Comparison of ENCODE assay signal across 1 cellular context in the genomic region with DNA sequence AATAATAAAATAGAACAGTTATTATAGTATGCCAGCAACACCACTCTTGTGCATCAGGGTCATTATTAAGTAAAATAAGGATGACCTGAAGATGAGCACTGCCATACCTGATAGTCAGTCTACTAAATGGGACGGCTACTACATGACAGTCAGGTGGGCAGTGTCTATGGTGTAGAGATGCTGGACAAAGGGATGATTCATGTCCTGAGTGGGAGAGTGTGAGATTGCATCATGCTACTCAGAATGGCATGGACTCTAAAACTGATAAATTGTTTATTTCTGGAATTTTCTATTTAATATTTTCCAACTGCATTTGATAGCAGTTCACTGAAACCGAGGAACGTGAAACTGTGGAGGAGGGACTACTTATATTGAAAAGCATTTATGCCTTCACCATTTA.
TF ChIP-seq lines count a peak whose summit lies in the region.

No MANE protein-coding gene starts in this region.

TF ChIP-seq in K562, 482 proteins besides CTCF, POLR2A, EP300 and RAD21 (continued from another document and continues in another):
- TF ChIP-seq, protein P1, sequence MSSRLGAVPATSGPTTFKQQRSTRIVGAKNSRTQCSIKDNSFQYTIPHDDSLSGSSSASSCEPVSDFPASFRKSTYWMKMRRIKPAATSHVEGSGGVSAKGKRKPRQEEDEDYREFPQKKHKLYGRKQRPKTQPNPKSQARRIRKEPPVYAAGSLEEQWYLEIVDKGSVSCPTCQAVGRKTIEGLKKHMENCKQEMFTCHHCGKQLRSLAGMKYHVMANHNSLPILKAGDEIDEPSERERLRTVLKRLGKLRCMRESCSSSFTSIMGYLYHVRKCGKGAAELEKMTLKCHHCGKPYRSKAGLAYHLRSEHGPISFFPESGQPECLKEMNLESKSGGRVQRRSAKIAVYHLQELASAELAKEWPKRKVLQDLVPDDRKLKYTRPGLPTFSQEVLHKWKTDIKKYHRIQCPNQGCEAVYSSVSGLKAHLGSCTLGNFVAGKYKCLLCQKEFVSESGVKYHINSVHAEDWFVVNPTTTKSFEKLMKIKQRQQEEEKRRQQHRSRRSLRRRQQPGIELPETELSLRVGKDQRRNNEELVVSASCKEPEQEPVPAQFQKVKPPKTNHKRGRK (tag; IDR thresholded peaks at IDR 0.05), result no peak
- no peak for TF ChIP-seq MYNN (IDR thresholded peaks at IDR 0.05)
- no peak for TF ChIP-seq MYNN (CRISPR knock-in tag; IDR thresholded peaks at IDR 0.05)
- TF ChIP-seq ZNF134 (CRISPR knock-in tag; conservative IDR thresholded peaks at IDR 0.05), result 0 out of 2 replicates have a peak, but pooled peaks have one; percentile 13
- no peak for TF ChIP-seq STAT5A (IDR thresholded peaks at IDR 0.05; ENCODE audit: borderline replicate concordance, low read length)
- no peak for TF ChIP-seq ESRRB (CRISPR knock-in tag; IDR thresholded peaks at IDR 0.05; ENCODE audit: borderline replicate concordance)
- TF ChIP-seq NFYB (IDR thresholded peaks at IDR 0.05; ENCODE audit: extremely low read depth, insufficient read length), result no peak
- TF ChIP-seq, protein P2, sequence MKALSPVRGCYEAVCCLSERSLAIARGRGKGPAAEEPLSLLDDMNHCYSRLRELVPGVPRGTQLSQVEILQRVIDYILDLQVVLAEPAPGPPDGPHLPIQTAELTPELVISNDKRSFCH (CRISPR knock-in tag; IDR thresholded peaks at IDR 0.05), result no peak
- TF ChIP-seq, protein P2 (tag; IDR thresholded peaks at IDR 0.05), result no peak
- TF ChIP-seq HSF4 (CRISPR knock-in tag; IDR thresholded peaks at IDR 0.05; ENCODE audit: borderline replicate concordance), result no peak
- no peak for TF ChIP-seq BRD4 (IDR thresholded peaks at IDR 0.05)
- no peak for TF ChIP-seq ZNF175 (CRISPR knock-in tag; IDR thresholded peaks at IDR 0.05; ENCODE audit: low read depth)
- TF ChIP-seq, protein P3, sequence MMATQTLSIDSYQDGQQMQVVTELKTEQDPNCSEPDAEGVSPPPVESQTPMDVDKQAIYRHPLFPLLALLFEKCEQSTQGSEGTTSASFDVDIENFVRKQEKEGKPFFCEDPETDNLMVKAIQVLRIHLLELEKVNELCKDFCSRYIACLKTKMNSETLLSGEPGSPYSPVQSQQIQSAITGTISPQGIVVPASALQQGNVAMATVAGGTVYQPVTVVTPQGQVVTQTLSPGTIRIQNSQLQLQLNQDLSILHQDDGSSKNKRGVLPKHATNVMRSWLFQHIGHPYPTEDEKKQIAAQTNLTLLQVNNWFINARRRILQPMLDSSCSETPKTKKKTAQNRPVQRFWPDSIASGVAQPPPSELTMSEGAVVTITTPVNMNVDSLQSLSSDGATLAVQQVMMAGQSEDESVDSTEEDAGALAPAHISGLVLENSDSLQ (IDR thresholded peaks at IDR 0.05), result peak; percentile 85
- TF ChIP-seq, protein P4, sequence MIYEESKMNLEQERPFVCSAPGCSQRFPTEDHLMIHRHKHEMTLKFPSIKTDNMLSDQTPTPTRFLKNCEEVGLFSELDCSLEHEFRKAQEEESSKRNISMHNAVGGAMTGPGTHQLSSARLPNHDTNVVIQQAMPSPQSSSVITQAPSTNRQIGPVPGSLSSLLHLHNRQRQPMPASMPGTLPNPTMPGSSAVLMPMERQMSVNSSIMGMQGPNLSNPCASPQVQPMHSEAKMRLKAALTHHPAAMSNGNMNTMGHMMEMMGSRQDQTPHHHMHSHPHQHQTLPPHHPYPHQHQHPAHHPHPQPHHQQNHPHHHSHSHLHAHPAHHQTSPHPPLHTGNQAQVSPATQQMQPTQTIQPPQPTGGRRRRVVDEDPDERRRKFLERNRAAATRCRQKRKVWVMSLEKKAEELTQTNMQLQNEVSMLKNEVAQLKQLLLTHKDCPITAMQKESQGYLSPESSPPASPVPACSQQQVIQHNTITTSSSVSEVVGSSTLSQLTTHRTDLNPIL (CRISPR knock-in tag; IDR thresholded peaks at IDR 0.05), result no peak
- TF ChIP-seq, protein P5, sequence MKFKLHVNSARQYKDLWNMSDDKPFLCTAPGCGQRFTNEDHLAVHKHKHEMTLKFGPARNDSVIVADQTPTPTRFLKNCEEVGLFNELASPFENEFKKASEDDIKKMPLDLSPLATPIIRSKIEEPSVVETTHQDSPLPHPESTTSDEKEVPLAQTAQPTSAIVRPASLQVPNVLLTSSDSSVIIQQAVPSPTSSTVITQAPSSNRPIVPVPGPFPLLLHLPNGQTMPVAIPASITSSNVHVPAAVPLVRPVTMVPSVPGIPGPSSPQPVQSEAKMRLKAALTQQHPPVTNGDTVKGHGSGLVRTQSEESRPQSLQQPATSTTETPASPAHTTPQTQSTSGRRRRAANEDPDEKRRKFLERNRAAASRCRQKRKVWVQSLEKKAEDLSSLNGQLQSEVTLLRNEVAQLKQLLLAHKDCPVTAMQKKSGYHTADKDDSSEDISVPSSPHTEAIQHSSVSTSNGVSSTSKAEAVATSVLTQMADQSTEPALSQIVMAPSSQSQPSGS (CRISPR knock-in tag; IDR thresholded peaks at IDR 0.05), result no peak
- TF ChIP-seq SRSF3 (IDR thresholded peaks at IDR 0.05; ENCODE audit: insufficient read depth, low read length), result no peak
- peak; percentile 59 for TF ChIP-seq SMAD4 (CRISPR knock-in tag; conservative IDR thresholded peaks at IDR 0.05)
- no peak for TF ChIP-seq ZNF76 (CRISPR knock-in tag; IDR thresholded peaks at IDR 0.05; ENCODE audit: borderline replicate concordance)
- TF ChIP-seq, protein P6, sequence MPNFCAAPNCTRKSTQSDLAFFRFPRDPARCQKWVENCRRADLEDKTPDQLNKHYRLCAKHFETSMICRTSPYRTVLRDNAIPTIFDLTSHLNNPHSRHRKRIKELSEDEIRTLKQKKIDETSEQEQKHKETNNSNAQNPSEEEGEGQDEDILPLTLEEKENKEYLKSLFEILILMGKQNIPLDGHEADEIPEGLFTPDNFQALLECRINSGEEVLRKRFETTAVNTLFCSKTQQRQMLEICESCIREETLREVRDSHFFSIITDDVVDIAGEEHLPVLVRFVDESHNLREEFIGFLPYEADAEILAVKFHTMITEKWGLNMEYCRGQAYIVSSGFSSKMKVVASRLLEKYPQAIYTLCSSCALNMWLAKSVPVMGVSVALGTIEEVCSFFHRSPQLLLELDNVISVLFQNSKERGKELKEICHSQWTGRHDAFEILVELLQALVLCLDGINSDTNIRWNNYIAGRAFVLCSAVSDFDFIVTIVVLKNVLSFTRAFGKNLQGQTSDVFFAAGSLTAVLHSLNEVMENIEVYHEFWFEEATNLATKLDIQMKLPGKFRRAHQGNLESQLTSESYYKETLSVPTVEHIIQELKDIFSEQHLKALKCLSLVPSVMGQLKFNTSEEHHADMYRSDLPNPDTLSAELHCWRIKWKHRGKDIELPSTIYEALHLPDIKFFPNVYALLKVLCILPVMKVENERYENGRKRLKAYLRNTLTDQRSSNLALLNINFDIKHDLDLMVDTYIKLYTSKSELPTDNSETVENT (CRISPR knock-in tag; IDR thresholded peaks at IDR 0.05), result no peak
- TF ChIP-seq ZC3H11A (IDR thresholded peaks at IDR 0.05; ENCODE audit: low read depth, low read length), result no peak
- no peak for TF ChIP-seq BMI1 (IDR thresholded peaks at IDR 0.05; ENCODE audit: low read length)
- TF ChIP-seq FOSL1 (tag; conservative IDR thresholded peaks at IDR 0.05), result peak; percentile 92
- TF ChIP-seq ZNF780A (CRISPR knock-in tag; IDR thresholded peaks at IDR 0.05), result no peak
- TF ChIP-seq ZNF146 (CRISPR knock-in tag; IDR thresholded peaks at IDR 0.05; ENCODE audit: unreplicated experiment), result no peak
- TF ChIP-seq, protein P7, sequence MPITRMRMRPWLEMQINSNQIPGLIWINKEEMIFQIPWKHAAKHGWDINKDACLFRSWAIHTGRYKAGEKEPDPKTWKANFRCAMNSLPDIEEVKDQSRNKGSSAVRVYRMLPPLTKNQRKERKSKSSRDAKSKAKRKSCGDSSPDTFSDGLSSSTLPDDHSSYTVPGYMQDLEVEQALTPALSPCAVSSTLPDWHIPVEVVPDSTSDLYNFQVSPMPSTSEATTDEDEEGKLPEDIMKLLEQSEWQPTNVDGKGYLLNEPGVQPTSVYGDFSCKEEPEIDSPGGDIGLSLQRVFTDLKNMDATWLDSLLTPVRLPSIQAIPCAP (CRISPR knock-in tag; IDR thresholded peaks at IDR 0.05; ENCODE audit: borderline replicate concordance), result no peak
- TF ChIP-seq CCAR2 (IDR thresholded peaks at IDR 0.05; ENCODE audit: low read depth, low read length), result no peak
- TF ChIP-seq, protein P8, sequence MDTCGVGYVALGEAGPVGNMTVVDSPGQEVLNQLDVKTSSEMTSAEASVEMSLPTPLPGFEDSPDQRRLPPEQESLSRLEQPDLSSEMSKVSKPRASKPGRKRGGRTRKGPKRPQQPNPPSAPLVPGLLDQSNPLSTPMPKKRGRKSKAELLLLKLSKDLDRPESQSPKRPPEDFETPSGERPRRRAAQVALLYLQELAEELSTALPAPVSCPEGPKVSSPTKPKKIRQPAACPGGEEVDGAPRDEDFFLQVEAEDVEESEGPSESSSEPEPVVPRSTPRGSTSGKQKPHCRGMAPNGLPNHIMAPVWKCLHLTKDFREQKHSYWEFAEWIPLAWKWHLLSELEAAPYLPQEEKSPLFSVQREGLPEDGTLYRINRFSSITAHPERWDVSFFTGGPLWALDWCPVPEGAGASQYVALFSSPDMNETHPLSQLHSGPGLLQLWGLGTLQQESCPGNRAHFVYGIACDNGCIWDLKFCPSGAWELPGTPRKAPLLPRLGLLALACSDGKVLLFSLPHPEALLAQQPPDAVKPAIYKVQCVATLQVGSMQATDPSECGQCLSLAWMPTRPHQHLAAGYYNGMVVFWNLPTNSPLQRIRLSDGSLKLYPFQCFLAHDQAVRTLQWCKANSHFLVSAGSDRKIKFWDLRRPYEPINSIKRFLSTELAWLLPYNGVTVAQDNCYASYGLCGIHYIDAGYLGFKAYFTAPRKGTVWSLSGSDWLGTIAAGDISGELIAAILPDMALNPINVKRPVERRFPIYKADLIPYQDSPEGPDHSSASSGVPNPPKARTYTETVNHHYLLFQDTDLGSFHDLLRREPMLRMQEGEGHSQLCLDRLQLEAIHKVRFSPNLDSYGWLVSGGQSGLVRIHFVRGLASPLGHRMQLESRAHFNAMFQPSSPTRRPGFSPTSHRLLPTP (IDR thresholded peaks at IDR 0.05; ENCODE audit: borderline replicate concordance, extremely low read depth, insufficient read length), result no peak
- no peak for TF ChIP-seq ZNF316 (IDR thresholded peaks at IDR 0.05)
- TF ChIP-seq BACH1 (tag; IDR thresholded peaks at IDR 0.05), result no peak
- peak; percentile 82 for TF ChIP-seq MYC (IDR thresholded peaks at IDR 0.05; ENCODE audit: low read depth, low read length)
- TF ChIP-seq MYC (CRISPR knock-in tag; IDR thresholded peaks at IDR 0.05; ENCODE audit: borderline replicate concordance, low read depth), result no peak
- TF ChIP-seq ZFX (CRISPR knock-in tag; IDR thresholded peaks at IDR 0.05), result no peak
- no peak for TF ChIP-seq TAF1 (IDR thresholded peaks at IDR 0.05; ENCODE audit: control insufficient read depth, extremely low read depth, insufficient read depth, low read length, severe bottlenecking)
- no peak for TF ChIP-seq MAFF (IDR thresholded peaks at IDR 0.05; ENCODE audit: low read length)
- TF ChIP-seq, protein P9, sequence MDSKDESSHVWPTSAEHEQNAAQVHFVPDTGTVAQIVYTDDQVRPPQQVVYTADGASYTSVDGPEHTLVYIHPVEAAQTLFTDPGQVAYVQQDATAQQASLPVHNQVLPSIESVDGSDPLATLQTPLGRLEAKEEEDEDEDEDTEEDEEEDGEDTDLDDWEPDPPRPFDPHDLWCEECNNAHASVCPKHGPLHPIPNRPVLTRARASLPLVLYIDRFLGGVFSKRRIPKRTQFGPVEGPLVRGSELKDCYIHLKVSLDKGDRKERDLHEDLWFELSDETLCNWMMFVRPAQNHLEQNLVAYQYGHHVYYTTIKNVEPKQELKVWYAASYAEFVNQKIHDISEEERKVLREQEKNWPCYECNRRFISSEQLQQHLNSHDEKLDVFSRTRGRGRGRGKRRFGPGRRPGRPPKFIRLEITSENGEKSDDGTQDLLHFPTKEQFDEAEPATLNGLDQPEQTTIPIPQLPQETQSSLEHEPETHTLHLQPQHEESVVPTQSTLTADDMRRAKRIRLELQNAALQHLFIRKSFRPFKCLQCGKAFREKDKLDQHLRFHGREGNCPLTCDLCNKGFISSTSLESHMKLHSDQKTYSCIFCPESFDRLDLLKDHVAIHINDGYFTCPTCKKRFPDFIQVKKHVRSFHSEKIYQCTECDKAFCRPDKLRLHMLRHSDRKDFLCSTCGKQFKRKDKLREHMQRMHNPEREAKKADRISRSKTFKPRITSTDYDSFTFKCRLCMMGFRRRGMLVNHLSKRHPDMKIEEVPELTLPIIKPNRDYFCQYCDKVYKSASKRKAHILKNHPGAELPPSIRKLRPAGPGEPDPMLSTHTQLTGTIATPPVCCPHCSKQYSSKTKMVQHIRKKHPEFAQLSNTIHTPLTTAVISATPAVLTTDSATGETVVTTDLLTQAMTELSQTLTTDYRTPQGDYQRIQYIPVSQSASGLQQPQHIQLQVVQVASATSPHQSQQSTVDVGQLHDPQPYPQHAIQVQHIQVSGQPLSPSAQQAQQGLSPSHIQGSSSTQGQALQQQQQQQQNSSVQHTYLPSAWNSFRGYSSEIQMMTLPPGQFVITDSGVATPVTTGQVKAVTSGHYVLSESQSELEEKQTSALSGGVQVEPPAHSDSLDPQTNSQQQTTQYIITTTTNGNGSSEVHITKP (IDR thresholded peaks at IDR 0.05; ENCODE audit: partially characterized antibody), result no peak
- TF ChIP-seq POLR2G (IDR thresholded peaks at IDR 0.05; ENCODE audit: low read depth, low read length), result no peak
- no peak for TF ChIP-seq COPS2 (conservative IDR thresholded peaks at IDR 0.05)
- TF ChIP-seq, protein P10, sequence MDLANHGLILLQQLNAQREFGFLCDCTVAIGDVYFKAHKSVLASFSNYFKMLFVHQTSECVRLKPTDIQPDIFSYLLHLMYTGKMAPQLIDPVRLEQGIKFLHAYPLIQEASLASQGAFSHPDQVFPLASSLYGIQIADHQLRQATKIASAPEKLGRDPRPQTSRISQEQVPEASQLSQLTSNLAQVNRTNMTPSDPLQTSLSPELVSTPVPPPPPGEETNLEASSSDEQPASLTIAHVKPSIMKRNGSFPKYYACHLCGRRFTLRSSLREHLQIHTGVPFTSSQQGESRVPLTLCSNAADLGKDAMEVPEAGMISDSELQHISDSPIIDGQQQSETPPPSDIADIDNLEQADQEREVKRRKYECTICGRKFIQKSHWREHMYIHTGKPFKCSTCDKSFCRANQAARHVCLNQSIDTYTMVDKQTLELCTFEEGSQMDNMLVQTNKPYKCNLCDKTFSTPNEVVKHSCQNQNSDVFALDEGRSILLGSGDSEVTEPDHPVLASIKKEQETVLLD (IDR thresholded peaks at IDR 0.05), result no peak
- TF ChIP-seq GATAD2A (IDR thresholded peaks at IDR 0.05), result peak; percentile 71; the same call in 1 of the 2 replicates
- TF ChIP-seq TBL1XR1 (IDR thresholded peaks at IDR 0.05; ENCODE audit: low read length in 2 of 2), result peak in 1 of 2 experiments; percentile 40; a peak in 1 of 4 replicates
- TF ChIP-seq RFX1 (IDR thresholded peaks at IDR 0.05), result no peak
- TF ChIP-seq, protein P11, sequence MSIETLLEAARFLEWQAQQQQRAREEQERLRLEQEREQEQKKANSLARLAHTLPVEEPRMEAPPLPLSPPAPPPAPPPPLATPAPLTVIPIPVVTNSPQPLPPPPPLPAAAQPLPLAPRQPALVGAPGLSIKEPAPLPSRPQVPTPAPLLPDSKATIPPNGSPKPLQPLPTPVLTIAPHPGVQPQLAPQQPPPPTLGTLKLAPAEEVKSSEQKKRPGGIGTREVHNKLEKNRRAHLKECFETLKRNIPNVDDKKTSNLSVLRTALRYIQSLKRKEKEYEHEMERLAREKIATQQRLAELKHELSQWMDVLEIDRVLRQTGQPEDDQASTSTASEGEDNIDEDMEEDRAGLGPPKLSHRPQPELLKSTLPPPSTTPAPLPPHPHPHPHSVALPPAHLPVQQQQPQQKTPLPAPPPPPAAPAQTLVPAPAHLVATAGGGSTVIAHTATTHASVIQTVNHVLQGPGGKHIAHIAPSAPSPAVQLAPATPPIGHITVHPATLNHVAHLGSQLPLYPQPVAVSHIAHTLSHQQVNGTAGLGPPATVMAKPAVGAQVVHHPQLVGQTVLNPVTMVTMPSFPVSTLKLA (conservative IDR thresholded peaks at IDR 0.05), result no peak; a peak in 1 of 4 replicates
- TF ChIP-seq DACH1 (IDR thresholded peaks at IDR 0.05; ENCODE audit: partially characterized antibody), result peak; percentile 75
- no peak for TF ChIP-seq CSDE1 (IDR thresholded peaks at IDR 0.05)
